1 cellular context compared by ENCODE assay signal in genomic region chr15:78831229-78832207, GRCh38.
TF ChIP-seq lines count a peak whose summit lies in the region.

No MANE protein-coding gene starts in this region.

TF ChIP-seq in SK-N-SH treated with all-trans-retinoic acid at 6 μM for 48 hours, 23 proteins besides CTCF, POLR2A, EP300 and RAD21:
- TF ChIP-seq CSRNP3 (CRISPR knock-in tag; IDR thresholded peaks at IDR 0.05) = no peak
- TF ChIP-seq SNAI2 (CRISPR knock-in tag; IDR thresholded peaks at IDR 0.05) = no peak
- TF ChIP-seq ZFP3 (CRISPR knock-in tag; IDR thresholded peaks at IDR 0.05) = no peak
- no peak for TF ChIP-seq TCF4 (CRISPR knock-in tag; IDR thresholded peaks at IDR 0.05; ENCODE audit: borderline replicate concordance)
- TF ChIP-seq ZC3H10 (CRISPR knock-in tag; IDR thresholded peaks at IDR 0.05) = no peak
- TF ChIP-seq ARNTL (CRISPR knock-in tag; IDR thresholded peaks at IDR 0.05; ENCODE audit: borderline replicate concordance, low read depth) = no peak
- no peak for TF ChIP-seq ESRRG (CRISPR knock-in tag; IDR thresholded peaks at IDR 0.05)
- no peak for TF ChIP-seq ZFP30 (CRISPR knock-in tag; IDR thresholded peaks at IDR 0.05)
- TF ChIP-seq GLIS3 (CRISPR knock-in tag; IDR thresholded peaks at IDR 0.05) = no peak
- no peak for TF ChIP-seq OSR1 (CRISPR knock-in tag; IDR thresholded peaks at IDR 0.05)
- no peak for TF ChIP-seq CREB5 (CRISPR knock-in tag; IDR thresholded peaks at IDR 0.05; ENCODE audit: low read depth)
- no peak for TF ChIP-seq PPARA (CRISPR knock-in tag; IDR thresholded peaks at IDR 0.05; ENCODE audit: borderline replicate concordance)
- TF ChIP-seq ZNF70 (CRISPR knock-in tag; IDR thresholded peaks at IDR 0.05) = no peak
- no peak for TF ChIP-seq TOX (CRISPR knock-in tag; IDR thresholded peaks at IDR 0.05; ENCODE audit: borderline replicate concordance)
- TF ChIP-seq RARB (CRISPR knock-in tag; IDR thresholded peaks at IDR 0.05) = no peak
- no peak for TF ChIP-seq ISL1 (CRISPR knock-in tag; IDR thresholded peaks at IDR 0.05)
- TF ChIP-seq TSHZ2 (CRISPR knock-in tag; IDR thresholded peaks at IDR 0.05) = no peak
- TF ChIP-seq ZNF565 (CRISPR knock-in tag; conservative IDR thresholded peaks at IDR 0.05; ENCODE audit: low read depth) = no peak
- no peak for TF ChIP-seq BACH2 (CRISPR knock-in tag; IDR thresholded peaks at IDR 0.05; ENCODE audit: borderline replicate concordance)
- no peak for TF ChIP-seq POU6F1 (CRISPR knock-in tag; IDR thresholded peaks at IDR 0.05; ENCODE audit: borderline replicate concordance, low read depth)
TF ChIP-seq in SK-N-SH treated with all-trans-retinoic acid at 6 μM for 48 hours: peak in this region for 0.
